Comparison of ENCODE assay signal across 1 cellular context in genomic region chr6:31366693-31367470, GRCh38.
TF ChIP-seq lines count a peak whose summit lies in the region.

No MANE protein-coding gene starts in this region.

TF ChIP-seq in HepG2, 621 proteins besides CTCF, POLR2A, EP300 and RAD21 (continued from another document and continues in another):
- TF ChIP-seq TIGD3 (CRISPR knock-in tag; IDR thresholded peaks at IDR 0.05; ENCODE audit: borderline replicate concordance), result no peak
- TF ChIP-seq ZNF781 (CRISPR knock-in tag; IDR thresholded peaks at IDR 0.05; ENCODE audit: borderline replicate concordance, not compliant biosample characterization), result no peak
- TF ChIP-seq ETV5 (CRISPR knock-in tag; IDR thresholded peaks at IDR 0.05; ENCODE audit: borderline replicate concordance), result peak; percentile 61; the same call in 1 of the 2 replicates
- peak; percentile 60 for TF ChIP-seq ARID5B (CRISPR knock-in tag; IDR thresholded peaks at IDR 0.05)
- no peak for TF ChIP-seq HNF1A (IDR thresholded peaks at IDR 0.05; ENCODE audit: low read depth)
- TF ChIP-seq HNF1A (CRISPR knock-in tag; IDR thresholded peaks at IDR 0.05; ENCODE audit: borderline replicate concordance), result no peak
- no peak for TF ChIP-seq SSRP1 (CRISPR knock-in tag; IDR thresholded peaks at IDR 0.05)
- TF ChIP-seq SRSF1 (optimal IDR thresholded peaks at IDR 0.05; ENCODE audit: low read depth, low read length), result no peak
- TF ChIP-seq RARA (CRISPR knock-in tag; IDR thresholded peaks at IDR 0.05), result 0 out of 2 replicates have a peak, but pooled peaks have one; percentile 37
- no peak for TF ChIP-seq ZNF605 (CRISPR knock-in tag; IDR thresholded peaks at IDR 0.05)
- peak; percentile 81; the same call in 1 of the 2 replicates for TF ChIP-seq SMAD3 (CRISPR knock-in tag; IDR thresholded peaks at IDR 0.05)
- no peak for TF ChIP-seq NONO (IDR thresholded peaks at IDR 0.05)
- peak; percentile 65 for TF ChIP-seq NONO (CRISPR knock-in tag; conservative IDR thresholded peaks at IDR 0.05)
- TF ChIP-seq HNRNPH1 (optimal IDR thresholded peaks at IDR 0.05; ENCODE audit: low read depth, low read length), result no peak
- TF ChIP-seq PAX8 (CRISPR knock-in tag; IDR thresholded peaks at IDR 0.05; ENCODE audit: borderline replicate concordance), result 0 out of 2 replicates have a peak, but pooled peaks have one; percentile 37
- TF ChIP-seq GABPB1 (CRISPR knock-in tag; IDR thresholded peaks at IDR 0.05), result peak; percentile 51; the same call in 1 of the 2 replicates
- TF ChIP-seq ZNF136 (CRISPR knock-in tag; IDR thresholded peaks at IDR 0.05; ENCODE audit: low read depth), result no peak
- no peak for TF ChIP-seq SMAD1 (CRISPR knock-in tag; IDR thresholded peaks at IDR 0.05; ENCODE audit: borderline replicate concordance, low read depth)
- no peak for TF ChIP-seq ZMAT3 (CRISPR knock-in tag; conservative IDR thresholded peaks at IDR 0.05)
- peak; percentile 77; the same call in 1 of the 2 replicates for TF ChIP-seq MIER2 (CRISPR knock-in tag; IDR thresholded peaks at IDR 0.05)
- no peak for TF ChIP-seq TCF12 (IDR thresholded peaks at IDR 0.05)
- TF ChIP-seq TCF12 (CRISPR knock-in tag; IDR thresholded peaks at IDR 0.05), result no peak
- peak; percentile 58 for TF ChIP-seq BHLHE40 (IDR thresholded peaks at IDR 0.05; ENCODE audit: low read length)
- no peak for TF ChIP-seq ZNF20 (CRISPR knock-in tag; IDR thresholded peaks at IDR 0.05)
- peak; percentile 61 for TF ChIP-seq ZNF768 (CRISPR knock-in tag; IDR thresholded peaks at IDR 0.05)
- no peak for TF ChIP-seq TSC22D2 (CRISPR knock-in tag; IDR thresholded peaks at IDR 0.05; ENCODE audit: borderline replicate concordance)
- no peak for TF ChIP-seq BCL6 (CRISPR knock-in tag; IDR thresholded peaks at IDR 0.05)
- TF ChIP-seq ZNF891 (CRISPR knock-in tag; IDR thresholded peaks at IDR 0.05), result 0 out of 2 replicates have a peak, but pooled peaks have one; percentile 18
- peak; percentile 86 for TF ChIP-seq TEAD3 (CRISPR knock-in tag; optimal IDR thresholded peaks at IDR 0.05; ENCODE audit: borderline replicate concordance)
- TF ChIP-seq GABPA (IDR thresholded peaks at IDR 0.05; ENCODE audit: low read depth, low read length), result no peak
- peak; percentile 27; the same call in 1 of the 2 replicates for TF ChIP-seq GABPA (CRISPR knock-in tag; IDR thresholded peaks at IDR 0.05; ENCODE audit: low read depth)
- TF ChIP-seq ZNF414 (CRISPR knock-in tag; IDR thresholded peaks at IDR 0.05), result no peak; the same call in 1 of the 2 replicates
- 0 out of 2 replicates have a peak, but pooled peaks have one; percentile 26 for TF ChIP-seq ZBTB20 (CRISPR knock-in tag; IDR thresholded peaks at IDR 0.05; ENCODE audit: borderline replicate concordance, low read depth)
- peak; percentile 35; the same call in 1 of the 2 replicates for TF ChIP-seq RXRB (CRISPR knock-in tag; IDR thresholded peaks at IDR 0.05; ENCODE audit: borderline replicate concordance)
- peak; percentile 51; the same call in 1 of the 2 replicates for TF ChIP-seq KDM3A (CRISPR knock-in tag; IDR thresholded peaks at IDR 0.05; ENCODE audit: low read depth)
- TF ChIP-seq HBP1 (CRISPR knock-in tag; IDR thresholded peaks at IDR 0.05; ENCODE audit: low read depth), result 0 out of 2 replicates have a peak, but pooled peaks have one; percentile 46
- peak; percentile 31; the same call in 1 of the 2 replicates for TF ChIP-seq ZNF274 (CRISPR knock-in tag; IDR thresholded peaks at IDR 0.05)
- TF ChIP-seq ZNF558 (CRISPR knock-in tag; IDR thresholded peaks at IDR 0.05; ENCODE audit: borderline replicate concordance), result no peak
- TF ChIP-seq MAFK (conservative IDR thresholded peaks at IDR 0.05 in 1 of 2, IDR thresholded peaks at IDR 0.05 in 1 of 2; ENCODE audit: low read length in 2 of 2), result no peak
- TF ChIP-seq KDM5B (CRISPR knock-in tag; IDR thresholded peaks at IDR 0.05; ENCODE audit: borderline replicate concordance), result peak; percentile 32; the same call in 1 of the 2 replicates
- TF ChIP-seq U2AF1 (optimal IDR thresholded peaks at IDR 0.05; ENCODE audit: low read depth, low read length), result no peak
- peak; percentile 84; the same call in 1 of the 2 replicates for TF ChIP-seq MIER3 (CRISPR knock-in tag; IDR thresholded peaks at IDR 0.05; ENCODE audit: borderline replicate concordance)
- peak; percentile 63 for TF ChIP-seq ZMYM4 (CRISPR knock-in tag; IDR thresholded peaks at IDR 0.05)
- TF ChIP-seq MTA3 (CRISPR knock-in tag; IDR thresholded peaks at IDR 0.05), result no peak
- no peak for TF ChIP-seq NR2F2 (IDR thresholded peaks at IDR 0.05; ENCODE audit: borderline replicate concordance, low read depth)
- TF ChIP-seq ZBTB33 (CRISPR knock-in tag; IDR thresholded peaks at IDR 0.05), result peak; percentile 66; the same call in 1 of the 2 replicates
- TF ChIP-seq ZNF772 (CRISPR knock-in tag; IDR thresholded peaks at IDR 0.05), result no peak
- no peak for TF ChIP-seq ZNF569 (CRISPR knock-in tag; IDR thresholded peaks at IDR 0.05; ENCODE audit: borderline replicate concordance)
- TF ChIP-seq EEA1 (CRISPR knock-in tag; IDR thresholded peaks at IDR 0.05; ENCODE audit: borderline replicate concordance), result no peak
- TF ChIP-seq ZBTB39 (CRISPR knock-in tag; IDR thresholded peaks at IDR 0.05), result no peak
- TF ChIP-seq SRF (IDR thresholded peaks at IDR 0.05; ENCODE audit: low read depth, low read length), result no peak
- TF ChIP-seq ZNF614 (CRISPR knock-in tag; IDR thresholded peaks at IDR 0.05; ENCODE audit: borderline replicate concordance), result peak; percentile 64; the same call in 1 of the 2 replicates
- TF ChIP-seq ZNF672 (CRISPR knock-in tag; IDR thresholded peaks at IDR 0.05), result no peak
- TF ChIP-seq SUZ12 (IDR thresholded peaks at IDR 0.05; ENCODE audit: low read depth, low read length), result no peak
- 0 out of 2 replicates have a peak, but pooled peaks have one; percentile 43 for TF ChIP-seq ERF (CRISPR knock-in tag; IDR thresholded peaks at IDR 0.05)
- TF ChIP-seq ZNF570 (CRISPR knock-in tag; IDR thresholded peaks at IDR 0.05; ENCODE audit: borderline replicate concordance), result no peak
